In the genomic region with DNA sequence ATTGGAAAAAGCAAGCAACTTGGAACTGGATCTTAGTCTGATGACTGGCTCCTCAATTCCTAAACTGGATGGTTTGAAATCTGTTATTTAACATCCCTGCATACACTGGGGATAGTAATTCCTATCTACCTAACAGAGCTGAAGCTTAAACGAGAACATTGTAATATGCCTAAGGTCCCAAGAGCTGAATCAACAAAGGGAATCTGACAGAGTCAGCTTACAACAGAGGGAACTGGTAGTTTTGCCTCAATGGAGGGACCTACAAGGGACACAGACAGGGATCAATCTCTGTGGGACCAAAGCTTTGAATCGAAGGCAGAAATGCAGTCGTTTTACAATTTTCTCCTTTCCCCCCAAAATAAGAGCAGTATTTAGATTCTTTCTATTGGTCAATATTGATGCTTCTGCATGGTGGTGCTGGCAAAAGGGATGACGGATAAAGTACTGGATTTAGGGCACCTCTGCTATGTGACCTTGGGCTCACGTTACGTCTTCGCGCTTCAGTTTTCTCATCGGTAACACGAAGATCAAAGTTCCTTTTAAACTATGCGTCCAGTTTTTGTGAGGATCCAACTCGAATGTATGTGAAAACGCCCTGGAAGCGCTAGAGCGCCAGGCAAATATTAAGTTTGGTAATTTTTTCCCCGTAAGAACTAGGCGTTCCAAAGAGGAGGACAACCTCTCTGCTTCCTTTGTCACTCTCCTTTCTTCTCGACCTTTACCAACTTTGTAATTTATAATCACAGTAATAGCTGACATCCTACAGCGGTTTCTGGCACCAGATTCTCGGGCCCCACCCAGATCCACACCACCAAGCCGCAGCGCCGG, we compare ENCODE assay signal across 8 cellular contexts. TPM values are rescaled to one million over a fixed set of nuclear protein-coding genes. Genes with fewer than 3 reads are reported as not detected.
DNase-seq lines count a peak whose midpoint lies in the region; ATAC-seq, FAIRE-seq and TF ChIP-seq lines count a peak whose summit lies in the region.

No MANE protein-coding gene starts in this region.

- peak overlapping the region; percentile 95 for H3K4me2 ChIP-seq in keratinocyte (ENCODE audit: control insufficient read depth, extremely low read depth, insufficient read depth, low read depth, low read length)

- ATAC-seq in HG03439 (IDR thresholded peaks at IDR 0.05; ENCODE audit: unreplicated experiment), result no peak

- peak overlapping the region; percentile 35 for H3K27ac ChIP-seq in angular gyrus (ENCODE audit: low read depth, low read length)
- H3K27ac ChIP-seq in keratinocyte (ENCODE audit: control insufficient read depth, insufficient read depth, low read length), result peak overlapping the region; percentile 66
- H3K27ac ChIP-seq in temporal lobe (ENCODE audit: low read depth, low read length), result peak overlapping the region; percentile 28

- peaks cover 3% of the 10 kb centered on the region for H3K9me1 ChIP-seq in keratinocyte (ENCODE audit: control insufficient read depth, extremely low read depth, insufficient read depth, low read length)

- H3K27me3 ChIP-seq in HAP-1 (ENCODE audit: low read depth) (no peaks in the 10 kb centered on the region), keratinocyte (ENCODE audit: control insufficient read depth, extremely low read depth, insufficient read depth, low read length) (no peaks in the 10 kb centered on the region)

- H3K79me2 ChIP-seq in keratinocyte (ENCODE audit: control insufficient read depth, insufficient read depth, low read length), result peaks cover 70% of the 10 kb centered on the region

- H3K4me1 ChIP-seq in HAP-1 (peaks cover 4% of the 10 kb centered on the region; the same call in 1 of the 2 replicates), keratinocyte (ENCODE audit: control insufficient read depth, extremely low read depth, insufficient read depth, low read length) (peaks cover 21% of the 10 kb centered on the region)

- H4K20me1 ChIP-seq in keratinocyte (ENCODE audit: control insufficient read depth, extremely low read depth, insufficient read depth, low read length), result peaks cover 16% of the 10 kb centered on the region

- in situ Hi-C loops in HAP-1 (cut with MboI; ENCODE audit: low sequenced_read_pairs), result no loop called here

- no peaks in the 10 kb centered on the region for H3K9me3 ChIP-seq in HAP-1
- H3K9me3 ChIP-seq in keratinocyte (ENCODE audit: control insufficient read depth, low read depth, low read length), result no peaks in the 10 kb centered on the region

- H3K4me3 ChIP-seq in HAP-1, result peak overlapping the region; percentile 86
- H3K4me3 ChIP-seq in keratinocyte (ENCODE audit: control insufficient read depth in 2 of 3, extremely low read depth in 1 of 3, insufficient read depth in 2 of 3, low read depth in 1 of 3, low read length in 3 of 3), result peak overlapping the region; percentile 82 to 99 (median 97)

- TF ChIP-seq CTCF in keratinocyte (optimal IDR thresholded peaks at IDR 0.05 in 1 of 3, IDR thresholded peaks at IDR 0.05 in 1 of 3, conservative IDR thresholded peaks at IDR 0.05 in 1 of 3; ENCODE audit: extremely low read depth in 1 of 3, insufficient read depth in 2 of 3, low read length in 3 of 3), result no peak

- no peaks in the 10 kb centered on the region for H3K36me3 ChIP-seq in HAP-1 (replicated peaks)
- peaks cover 0 to 3% of the 10 kb centered on the region in 2 experiments for H3K36me3 ChIP-seq in keratinocyte (ENCODE audit: control insufficient read depth in 2 of 2, extremely low read depth in 1 of 2, insufficient read depth in 2 of 2, low read length in 2 of 2)

- dilution Hi-C loops in keratinocyte (cut with MboI; ENCODE audit: extremely low pct_ligation_motif_present, low sequenced_read_pairs), result loop anchor here (10.0 kb wide), 1 partner anchor 73 kb away; no protein-coding TSS in a partner anchor

- H2AFZ ChIP-seq in keratinocyte (ENCODE audit: control insufficient read depth, low read length), result no peak overlapping the region

- DNase-seq in HAP-1 (ENCODE audit: low spot score in 2 of 2) (no peak), keratinocyte (ENCODE audit: low read depth, low spot score) (no peak), RCC 7860 (ENCODE audit: low spot score) (no peak), HUDEP-2 (lab: John Stamatoyannopoulos, UW; ENCODE audit: unreplicated experiment in 76 of 76) (no peak), C1 segment of cervical spinal cord (lab: John Stamatoyannopoulos, UW) (no peak)

- peak overlapping the region; percentile 96 for H3K9ac ChIP-seq in keratinocyte (ENCODE audit: control insufficient read depth, extremely low read depth, insufficient read depth, low read length)

- FAIRE-seq in keratinocyte (lab: Jason Lieb, UNC), result no peak
- no peak for FAIRE-seq in RCC 7860 (lab: Jason Lieb, UNC)

RNA-seq across cellular contexts. Expression of a gene that starts 1.1 kb away (rescaled TPM):
- polyA plus RNA-seq in keratinocyte, result 160 to 229 TPM (median 162 TPM) in 3 replicates
- polyA plus RNA-seq in keratinocyte (2011; ENCODE audit: low read depth), result 21.8 TPM
- polyA plus RNA-seq in keratinocyte (2011; cell fraction: cytosol; rRNA removed), result 138 and 153 TPM in 2 replicates
- 160 and 173 TPM in 2 replicates for polyA plus RNA-seq in keratinocyte (2011; cell fraction: nucleus; rRNA removed)
- 64.3 and 139 TPM in 2 replicates for polyA plus RNA-seq in keratinocyte (2012; ENCODE audit: low replicate concordance)
- polyA minus RNA-seq in keratinocyte, result 163 to 238 TPM (median 196 TPM) in 3 replicates
- 128 TPM for polyA minus RNA-seq in keratinocyte (2011; cell fraction: cytosol; rRNA and poly(A)+ RNA removed)
- polyA minus RNA-seq in keratinocyte (2011; cell fraction: nucleus; rRNA and poly(A)+ RNA removed), result 79.6 and 122 TPM in 2 replicates
- 148 TPM for total RNA-seq in temporal lobe

RNA-seq across cellular contexts. Expression of a gene that starts 2.4 kb away (rescaled TPM):
- polyA plus RNA-seq in keratinocyte, result 3.7 to 6.8 TPM (median 4.8 TPM) in 3 replicates
- 2.8 TPM for polyA plus RNA-seq in keratinocyte (2011; ENCODE audit: low read depth)
- 4.0 and 4.7 TPM in 2 replicates for polyA plus RNA-seq in keratinocyte (2011; cell fraction: cytosol; rRNA removed)
- polyA plus RNA-seq in keratinocyte (2011; cell fraction: nucleus; rRNA removed), result 11.6 and 15.0 TPM in 2 replicates
- 4.9 and 7.8 TPM in 2 replicates for polyA plus RNA-seq in keratinocyte (2012; ENCODE audit: low replicate concordance)
- 8.8 to 17.2 TPM (median 11.0 TPM) in 3 replicates for polyA minus RNA-seq in keratinocyte
- polyA minus RNA-seq in keratinocyte (2011; cell fraction: cytosol; rRNA and poly(A)+ RNA removed), result 7.5 TPM
- 9.6 and 14.9 TPM in 2 replicates for polyA minus RNA-seq in keratinocyte (2011; cell fraction: nucleus; rRNA and poly(A)+ RNA removed)
- total RNA-seq in temporal lobe, result 7.1 TPM

RNA-seq across cellular contexts. Expression of a gene that starts 50.1 kb away (rescaled TPM):
- polyA plus RNA-seq in keratinocyte, result 0.60 to 0.81 TPM (median 0.63 TPM) in 3 replicates
- polyA plus RNA-seq in keratinocyte (2011; ENCODE audit: low read depth), result 0.24 TPM
- polyA plus RNA-seq in keratinocyte (2011; cell fraction: cytosol; rRNA removed), result 0.43 and 0.78 TPM in 2 replicates
- 0.27 and 0.52 TPM in 2 replicates for polyA plus RNA-seq in keratinocyte (2011; cell fraction: nucleus; rRNA removed)
- 0.83 and 2.1 TPM in 2 replicates for polyA plus RNA-seq in keratinocyte (2012; ENCODE audit: low replicate concordance)
- 0.26 to 0.99 TPM (median 0.43 TPM) in 3 replicates for polyA minus RNA-seq in keratinocyte
- not detected for polyA minus RNA-seq in keratinocyte (2011; cell fraction: cytosol; rRNA and poly(A)+ RNA removed)
- 0.39 and 0.42 TPM in 2 replicates for polyA minus RNA-seq in keratinocyte (2011; cell fraction: nucleus; rRNA and poly(A)+ RNA removed)
- under 0.01 TPM for total RNA-seq in temporal lobe
